Comparison of ENCODE assay signal across 8 cellular contexts in genomic region chr11:59141673-59142460, GRCh38. TPM values are rescaled to one million over a fixed set of nuclear protein-coding genes. Genes with fewer than 3 reads are reported as not detected.
A peak's percentile ranks its signal among the peaks of the same experiment; 100 is the strongest.
DNase-seq lines count a peak whose midpoint lies in the region; ATAC-seq, FAIRE-seq and TF ChIP-seq lines count a peak whose summit lies in the region.

No MANE protein-coding gene starts in this region.

- ATAC-seq in A549 (0 out of 6 replicates have a peak, but pooled peaks of 1 of the 2 experiments have one; percentile 3), GM18867 (IDR thresholded peaks at IDR 0.05; ENCODE audit: unreplicated experiment) (peak; percentile 0)

- no peak for FAIRE-seq in A549 (lab: Jason Lieb, UNC)

- H3K4me2 ChIP-seq in A549 (peak overlapping the region; percentile 81), osteoblast (ENCODE audit: insufficient read depth, low read length) (peak overlapping the region; percentile 99)

- no peak for TF ChIP-seq POLR2A in A549 (IDR thresholded peaks at IDR 0.05; ENCODE audit: low read length)

- H3K27me3 ChIP-seq in osteoblast (ENCODE audit: insufficient read depth, low read length), result no peaks in the 10 kb centered on the region

- TF ChIP-seq EP300 in A549 (IDR thresholded peaks at IDR 0.05), result no peak

- no peaks in the 10 kb centered on the region for H3K36me3 ChIP-seq in osteoblast (ENCODE audit: insufficient read depth, low read length)

- TF ChIP-seq CTCF in A549 (IDR thresholded peaks at IDR 0.05), result no peak
- TF ChIP-seq CTCF in epithelial cell of proximal tubule (conservative IDR thresholded peaks at IDR 0.05; ENCODE audit: low read depth, low read length), result no peak
- no peak for TF ChIP-seq CTCF in osteoblast (IDR thresholded peaks at IDR 0.05; ENCODE audit: extremely low read depth, low read depth, low read length)

- no peaks in the 10 kb centered on the region for H3K9me3 ChIP-seq in A549
- H3K9me3 ChIP-seq in osteoblast (ENCODE audit: low read depth, low read length), result no peaks in the 10 kb centered on the region

- H3K4me3 ChIP-seq in A549, result peak overlapping the region; percentile 73
- H3K4me3 ChIP-seq in epithelial cell of proximal tubule (ENCODE audit: low read depth, low read length), result peak overlapping the region; percentile 93
- peak overlapping the region; percentile 98 for H3K4me3 ChIP-seq in osteoblast (ENCODE audit: insufficient read depth, low read length)

- CTCF ChIA-PET in A549 (lab: Yijun Ruan, JAX), result interaction anchor here (1.4 to 2.0 kb wide), 3 partner anchors 16 to 288 kb away, joined by 3 to 10 read pairs (median 4); no protein-coding TSS in a partner anchor

- H3K27ac ChIP-seq in A549 (peak overlapping the region; percentile 81 to 86), osteoblast (ENCODE audit: low read depth, low read length) (peak overlapping the region; percentile 85)

- 2% methylated on average over 3 of the region's 3 CpGs for WGBS in A549 (ENCODE audit: missing lambda C conversion rate)

- peak overlapping the region; percentile 96 for H2AFZ ChIP-seq in osteoblast (ENCODE audit: low read length)

- no peaks in the 10 kb centered on the region for H4K20me1 ChIP-seq in osteoblast (ENCODE audit: insufficient read depth, low read length)

- no peak for DNase-seq in A549 (ENCODE audit: low read depth in 1 of 2, low spot score in 1 of 2)
- peak; percentile 69 for DNase-seq in RKO (ENCODE audit: low spot score)
- no peak for DNase-seq in epithelial cell of proximal tubule (ENCODE audit: low read depth)
- peak; percentile 86 for DNase-seq in osteoblast (ENCODE audit: insufficient read length, low spot score, missing footprints)
- no peak for DNase-seq in DMS114 treated with DMSO at 0.1 percent for 48 hours (lab: John Stamatoyannopoulos, UW; ENCODE audit: unreplicated experiment)
- no peak for DNase-seq in activated effector memory CD4-positive, alpha-beta T cell treated with Interleukin-2 at 50 U/mL for 16 hours
- DNase-seq in NCI-H1092 treated with DMSO at 0.1 percent for 48 hours (lab: John Stamatoyannopoulos, UW), result no peak

- H3K4me1 ChIP-seq in A549 (peaks cover 25% of the 10 kb centered on the region), osteoblast (ENCODE audit: insufficient read depth, low read length) (peaks cover 38% of the 10 kb centered on the region)

- peaks cover 19% of the 10 kb centered on the region for H3K79me2 ChIP-seq in osteoblast (ENCODE audit: insufficient read depth, low read length)

- POLR2A ChIA-PET in A549 (lab: Yijun Ruan, JAX), result interaction anchor here (1.0 kb wide), 2 partner anchors 9 to 17 kb away, joined by 3 to 5 read pairs; no protein-coding TSS in a partner anchor

- TF ChIP-seq RAD21 in A549 (conservative IDR thresholded peaks at IDR 0.05 in 1 of 2, IDR thresholded peaks at IDR 0.05 in 1 of 2), result no peak

TF ChIP-seq in A549, 52 proteins besides CTCF, POLR2A, EP300 and RAD21:
- TF ChIP-seq MAZ (IDR thresholded peaks at IDR 0.05; ENCODE audit: borderline replicate concordance, low read depth, low read length), result no peak
- no peak for TF ChIP-seq HDAC2 (IDR thresholded peaks at IDR 0.05)
- TF ChIP-seq PHF8 (IDR thresholded peaks at IDR 0.05; ENCODE audit: borderline replicate concordance, low read depth), result no peak
- TF ChIP-seq FOXS1 (CRISPR knock-in tag; IDR thresholded peaks at IDR 0.05), result no peak
- no peak for TF ChIP-seq TP53 (CRISPR knock-in tag; IDR thresholded peaks at IDR 0.05)
- TF ChIP-seq NPAS2 (CRISPR knock-in tag; IDR thresholded peaks at IDR 0.05; ENCODE audit: borderline replicate concordance), result no peak
- no peak for TF ChIP-seq KDM1A (IDR thresholded peaks at IDR 0.05; ENCODE audit: low read depth)
- no peak for TF ChIP-seq USF2 (IDR thresholded peaks at IDR 0.05)
- TF ChIP-seq MYC (IDR thresholded peaks at IDR 0.05; ENCODE audit: borderline replicate concordance, low read length), result no peak
- TF ChIP-seq HMGXB4 (CRISPR knock-in tag; IDR thresholded peaks at IDR 0.05; ENCODE audit: borderline replicate concordance), result no peak
- TF ChIP-seq NR3C1 (IDR thresholded peaks at IDR 0.05), result no peak

RNA-seq across cellular contexts. Expression of gene FAM111A, which starts 0.8 kb away (rescaled TPM):
- polyA plus RNA-seq in A549 (2011; rRNA removed) (21.8 TPM in 2 replicates), A549 (2017; fragmentation: RNase III; extraction: RNeasy Plus Mini Kit Qiagen cat#74134 plus additional on column Dnase treatment) (13.4 to 14.2 TPM (median 14.0 TPM) in 3 replicates)
- 3.6 and 3.8 TPM in 2 replicates for polyA plus RNA-seq in A549 (2012; cell fraction: cytosol; rRNA removed)
- polyA plus RNA-seq in A549 (2012; cell fraction: nucleus; rRNA removed), result 4.8 and 9.6 TPM in 2 replicates
- 8.9 and 10.5 TPM in 2 replicates for polyA minus RNA-seq in A549 (2011; rRNA and poly(A)+ RNA removed)
- total RNA-seq in epithelial cell of proximal tubule (36.8 and 44.7 TPM in 2 replicates), osteoblast (40.5 and 48.6 TPM in 2 replicates)

RNA-seq across cellular contexts. Expression of gene DTX4, which starts 30.1 kb away (rescaled TPM):
- polyA plus RNA-seq in A549 (2011; rRNA removed), result 0.97 and 2.2 TPM in 2 replicates
- 1.1 and 1.9 TPM in 2 replicates for polyA plus RNA-seq in A549 (2012; cell fraction: cytosol; rRNA removed)
- polyA plus RNA-seq in A549 (2012; cell fraction: nucleus; rRNA removed), result 2.3 and 3.0 TPM in 2 replicates
- polyA plus RNA-seq in A549 (2017; fragmentation: RNase III; extraction: RNeasy Plus Mini Kit Qiagen cat#74134 plus additional on column Dnase treatment), result 3.0 to 3.3 TPM (median 3.1 TPM) in 3 replicates
- 4.6 and 5.8 TPM in 2 replicates for polyA minus RNA-seq in A549 (2011; rRNA and poly(A)+ RNA removed)
- total RNA-seq in epithelial cell of proximal tubule, result 2.7 and 3.0 TPM in 2 replicates
- under 0.01 and 0.29 TPM in 2 replicates for total RNA-seq in osteoblast

RNA-seq across cellular contexts. Expression of gene FAM111B, which starts 34.8 kb away (rescaled TPM):
- polyA plus RNA-seq in A549 (2011; rRNA removed), result 6.0 and 6.9 TPM in 2 replicates
- 1.8 and 2.3 TPM in 2 replicates for polyA plus RNA-seq in A549 (2012; cell fraction: cytosol; rRNA removed)
- 1.1 and 1.4 TPM in 2 replicates for polyA plus RNA-seq in A549 (2012; cell fraction: nucleus; rRNA removed)
- 11.0 to 12.6 TPM (median 11.6 TPM) in 3 replicates for polyA plus RNA-seq in A549 (2017; fragmentation: RNase III; extraction: RNeasy Plus Mini Kit Qiagen cat#74134 plus additional on column Dnase treatment)
- polyA minus RNA-seq in A549 (2011; rRNA and poly(A)+ RNA removed), result 2.6 and 3.9 TPM in 2 replicates
- 16.5 and 17.4 TPM in 2 replicates for total RNA-seq in epithelial cell of proximal tubule
- total RNA-seq in osteoblast, result 0.72 and 1.8 TPM in 2 replicates

RNA-seq across cellular contexts. Expression of gene GLYATL1B, which starts 55.8 kb away (rescaled TPM):
- not detected in 2 replicates for polyA plus RNA-seq in A549 (2011; rRNA removed)
- polyA plus RNA-seq in A549 (2012; cell fraction: cytosol; rRNA removed), result not detected in 2 replicates
- polyA plus RNA-seq in A549 (2012; cell fraction: nucleus; rRNA removed), result not detected in 2 replicates
- polyA plus RNA-seq in A549 (2017; fragmentation: RNase III; extraction: RNeasy Plus Mini Kit Qiagen cat#74134 plus additional on column Dnase treatment), result not detected in 3 replicates
- polyA minus RNA-seq in A549 (2011; rRNA and poly(A)+ RNA removed), result not detected in 2 replicates
- not detected in 2 replicates for total RNA-seq in epithelial cell of proximal tubule
- not detected in 2 replicates for total RNA-seq in osteoblast

Comparison
In these comparisons a context has a peak if more than half of its experiments do, and no peak if none do; other contexts are left out.
1. DNase-seq: peak in RKO (single experiment) and osteoblast (single experiment); none in A549 (0 of 2), epithelial cell of proximal tubule (single experiment), DMS114 treated with DMSO at 0.1 percent for 48 hours (single experiment), activated effector memory CD4-positive, alpha-beta T cell treated with Interleukin-2 at 50 U/mL for 16 hours (single experiment) and NCI-H1092 treated with DMSO at 0.1 percent for 48 hours (single experiment).
2. Peak in every context shown above with its lines, with median percentiles within 50 percentile points of each other: H3K4me3 ChIP-seq.